ENCODE assay signal across 1 cellular context in genomic region chr3:29331035-29331434, GRCh38.
TF ChIP-seq lines count a peak whose summit lies in the region.

No MANE protein-coding gene starts in this region.

TF ChIP-seq in SK-N-SH treated with all-trans-retinoic acid at 6 μM for 48 hours, 23 proteins besides CTCF, POLR2A, EP300 and RAD21 (continued from another document):
- TF ChIP-seq PATZ1 (CRISPR knock-in tag; IDR thresholded peaks at IDR 0.05; ENCODE audit: borderline replicate concordance), result no peak
- no peak for TF ChIP-seq SNAI2 (CRISPR knock-in tag; IDR thresholded peaks at IDR 0.05)
- no peak for TF ChIP-seq OSR1 (CRISPR knock-in tag; IDR thresholded peaks at IDR 0.05)
- no peak for TF ChIP-seq ESRRG (CRISPR knock-in tag; IDR thresholded peaks at IDR 0.05)
- no peak for TF ChIP-seq BACH2 (CRISPR knock-in tag; IDR thresholded peaks at IDR 0.05; ENCODE audit: borderline replicate concordance)
- TF ChIP-seq ZNF565 (CRISPR knock-in tag; conservative IDR thresholded peaks at IDR 0.05; ENCODE audit: low read depth), result no peak
- no peak for TF ChIP-seq RARB (CRISPR knock-in tag; IDR thresholded peaks at IDR 0.05)
- TF ChIP-seq ZC3H10 (CRISPR knock-in tag; IDR thresholded peaks at IDR 0.05), result no peak
- no peak for TF ChIP-seq ZFP30 (CRISPR knock-in tag; IDR thresholded peaks at IDR 0.05)
- no peak for TF ChIP-seq TCF4 (CRISPR knock-in tag; IDR thresholded peaks at IDR 0.05; ENCODE audit: borderline replicate concordance)
TF ChIP-seq in SK-N-SH treated with all-trans-retinoic acid at 6 μM for 48 hours: peak in this region for 0.
